ENCODE assay signal across 9 cellular contexts in the genomic region with DNA sequence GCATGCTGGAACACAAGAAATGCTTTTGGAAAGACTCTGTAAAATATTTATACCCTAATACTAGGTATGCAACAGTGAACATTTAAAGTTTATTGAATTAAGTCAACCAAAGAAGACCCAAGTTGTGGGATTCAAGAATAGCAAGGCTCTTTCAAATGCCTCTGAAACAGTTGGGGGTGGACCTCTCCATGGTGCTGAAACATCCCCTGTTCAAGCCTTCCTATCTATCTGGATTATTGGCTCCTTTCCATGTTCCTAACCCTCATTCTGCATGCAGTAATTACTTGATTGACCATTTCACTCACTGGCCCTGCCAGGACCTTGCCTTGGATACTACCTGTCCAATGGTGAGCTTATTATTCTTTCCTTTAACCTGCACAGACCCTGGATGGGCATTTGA.
DNase-seq lines count a peak whose midpoint lies in the region; ATAC-seq and TF ChIP-seq lines count a peak whose summit lies in the region.
"Had no signal": no experiment of that assay in that cellular context is flagged by ENCODE, and none has a peak within 500 bp of the region (broad histone marks: within the 10 kb centered on the region; RNA-seq: fewer than 3 reads in every experiment).

No MANE protein-coding gene starts in this region.

- H2BK5ac ChIP-seq in H9 (ENCODE audit: insufficient read length, low read length) = no peak overlapping the region

- H2BK12ac ChIP-seq in H9 (ENCODE audit: insufficient read length, low read depth, low read length) = no peak overlapping the region

- H3K4me3 ChIP-seq in smooth muscle cell (no peak overlapping the region), stomach (no peak overlapping the region)
- H3K4me3 ChIP-seq: SJSA1 had no signal

- no peaks in the 10 kb centered on the region for H3F3A ChIP-seq in smooth muscle cell (ENCODE audit: low read depth)

- no peak overlapping the region for H2BK20ac ChIP-seq in H9 (ENCODE audit: low read depth, low read length, poor library complexity, severe bottlenecking)

- H3K9me3 ChIP-seq in H9 (ENCODE audit: control insufficient read depth, low read depth, low read length) (no peaks in the 10 kb centered on the region), smooth muscle cell (replicated peaks; ENCODE audit: low read depth) (no peaks in the 10 kb centered on the region), stomach (peaks cover 0 to 4% (median 0%) of the 10 kb centered on the region in 4 donors)
- H3K9me3 ChIP-seq: SJSA1 had no signal

- no peak overlapping the region for H3K4me3 Mint-ChIP-seq in H9

- H2AK5ac ChIP-seq in H9 (ENCODE audit: insufficient read length, low read length) = no peak overlapping the region

- H3K18ac ChIP-seq in H9 (ENCODE audit: insufficient read length, low read depth, low read length) = no peak overlapping the region

- no peak overlapping the region for H3K27ac Mint-ChIP-seq in H9

- DNase-seq in CD1c-positive myeloid dendritic cell (ENCODE audit: extremely low spot score) (peak; percentile 7), H9 (peak; percentile 53), iPS DF 19.7 (ENCODE audit: low read depth, low spot score) (peak; percentile 17), smooth muscle cell (lab: John Stamatoyannopoulos, UW; ENCODE audit: unreplicated experiment) (no peak), C1 segment of cervical spinal cord (lab: John Stamatoyannopoulos, UW) (no peak), stomach (no peak)
- DNase-seq in activated CD4-positive, alpha-beta T cell treated with anti-CD3 and anti-CD28 coated beads, Interleukin-2, amount 50 U/mL, for 48 hours = peak; percentile 18 to 26

- H3K36me3 ChIP-seq in smooth muscle cell (ENCODE audit: low read depth) (no peaks in the 10 kb centered on the region), stomach (no peaks in the 10 kb centered on the region)
- H3K36me3 ChIP-seq: SJSA1 had no signal

- no peak overlapping the region for H2BK15ac ChIP-seq in H9 (ENCODE audit: low read depth, low read length)

- H3K79me1 ChIP-seq in H9 (ENCODE audit: insufficient read depth, low read depth, low read length, poor library complexity, severe bottlenecking) = no peaks in the 10 kb centered on the region

- H4K5ac ChIP-seq in H9 (ENCODE audit: insufficient read length, low read depth, low read length) = no peak overlapping the region

- no peak overlapping the region for H2BK120ac ChIP-seq in H9 (ENCODE audit: low read depth, low read length, poor library complexity, severe bottlenecking)

- H2AFZ ChIP-seq in H9 (ENCODE audit: low read length) = no peak overlapping the region
- H2AFZ ChIP-seq in smooth muscle cell (ENCODE audit: low read depth) = no peak overlapping the region

- no peaks in the 10 kb centered on the region for H3K36me3 Mint-ChIP-seq in H9 (ENCODE audit: insufficient read depth in 1 of 3, low read depth in 3 of 3)

- H4K20me1 ChIP-seq in H9 (ENCODE audit: control insufficient read depth, insufficient read depth, insufficient read length) (no peaks in the 10 kb centered on the region), smooth muscle cell (ENCODE audit: low read depth) (no peaks in the 10 kb centered on the region)

- no peak overlapping the region for H3K9ac ChIP-seq in H9 (ENCODE audit: extremely low read depth, insufficient read length, low read length)
- no peak overlapping the region for H3K9ac ChIP-seq in smooth muscle cell (ENCODE audit: low read depth)

- H3K27me3 ChIP-seq in H9 (ENCODE audit: insufficient read depth, low read length) = no peaks in the 10 kb centered on the region
- H3K27me3 ChIP-seq in smooth muscle cell (ENCODE audit: low read depth) = no peaks in the 10 kb centered on the region
- no peaks in the 10 kb centered on the region for H3K27me3 ChIP-seq in stomach
- H3K27me3 ChIP-seq: SJSA1 had no signal

- TF ChIP-seq CTCF in H9 (conservative IDR thresholded peaks at IDR 0.05) (no peak), smooth muscle cell (IDR thresholded peaks at IDR 0.05; ENCODE audit: borderline replicate concordance, insufficient read depth, poor library complexity, severe bottlenecking) (no peak), stomach (IDR thresholded peaks at IDR 0.05) (no peak)

- no peak overlapping the region for H4K91ac ChIP-seq in H9 (ENCODE audit: insufficient read length, low read depth, low read length)

- H3K23ac ChIP-seq in H9 (ENCODE audit: insufficient read length, low read depth, low read length) = no peak overlapping the region

- H3K23me2 ChIP-seq in H9 (ENCODE audit: insufficient read length, low read depth, low read length, poor library complexity, severe bottlenecking) = no peaks in the 10 kb centered on the region

- intact Hi-C loops in stomach (cut with DNase I; ENCODE audit: low total_unique reads) = no loop called here

- H3K56ac ChIP-seq in H9 (ENCODE audit: insufficient read length, low read depth, low read length) = no peak overlapping the region

- H3K27me3 Mint-ChIP-seq in H9 (ENCODE audit: low read depth) = peaks cover 5% of the 10 kb centered on the region

- H3K79me2 ChIP-seq in H9 (ENCODE audit: insufficient read depth, low read length) = no peaks in the 10 kb centered on the region
- H3K79me2 ChIP-seq in smooth muscle cell (ENCODE audit: low read depth) = no peaks in the 10 kb centered on the region

- H4K8ac ChIP-seq in H9 (replicated peaks; ENCODE audit: insufficient read length, low read depth, low read length) = no peak overlapping the region

- ATAC-seq in GM21367 (IDR thresholded peaks at IDR 0.05; ENCODE audit: unreplicated experiment) = no peak

- H3K14ac ChIP-seq in H9 (ENCODE audit: insufficient read depth, low read length) = no peak overlapping the region

- no peak for TF ChIP-seq POLR2A in stomach (IDR thresholded peaks at IDR 0.05)

- H3K27ac ChIP-seq in H9 (ENCODE audit: insufficient read length, low read depth, low read length) = no peak overlapping the region
- no peak overlapping the region for H3K27ac ChIP-seq in smooth muscle cell (ENCODE audit: low read depth)
- no peak overlapping the region for H3K27ac ChIP-seq in stomach
- H3K27ac ChIP-seq: SJSA1 had no signal

- no peak overlapping the region for H3T11ph ChIP-seq in H9 (ENCODE audit: low read length)

- H3K9me3 Mint-ChIP-seq in H9 = no peaks in the 10 kb centered on the region; a peak in 1 of 5 replicates

- H3K4me2 ChIP-seq in H9 (ENCODE audit: insufficient read depth, insufficient read length, low read length) (no peak overlapping the region), smooth muscle cell (no peak overlapping the region)

- no peaks in the 10 kb centered on the region; the same call in 1 of the 2 replicates for H3K4me1 ChIP-seq in H9 (ENCODE audit: insufficient read depth, low read length)
- peaks cover under 1% of the 10 kb centered on the region for H3K4me1 ChIP-seq in smooth muscle cell (ENCODE audit: low read depth)
- H3K4me1 ChIP-seq in stomach = no peaks in the 10 kb centered on the region
- H3K4me1 ChIP-seq: SJSA1 had no signal

- no peak for TF ChIP-seq EP300 in stomach (IDR thresholded peaks at IDR 0.05)

- peaks cover 12 to 21% of the 10 kb centered on the region in 2 experiments for H3K4me1 Mint-ChIP-seq in H9

- H3K4ac ChIP-seq in H9 (ENCODE audit: low read depth, low read length) = no peak overlapping the region

Comparison
In these comparisons a context has a peak if more than half of its experiments do, and no peak if none do; other contexts are left out.
1. DNase-seq: peak in CD1c-positive myeloid dendritic cell (single experiment), H9 (single experiment), activated CD4-positive, alpha-beta T cell treated with anti-CD3 and anti-CD28 coated beads, Interleukin-2, amount 50 U/mL, for 48 hours (2 of 2) and iPS DF 19.7 (single experiment); none in smooth muscle cell (single experiment), C1 segment of cervical spinal cord (0 of 14) and stomach (single experiment).